ENCODE assay signal across 9 cellular contexts in genomic region chr3:12471228-12471627, GRCh38.
DNase-seq lines count a peak whose midpoint lies in the region; ATAC-seq lines count a peak whose summit lies in the region.
"Had no signal": no experiment of that assay in that cellular context is flagged by ENCODE, and none has a peak within 500 bp of the region (broad histone marks: within the 10 kb centered on the region; RNA-seq: fewer than 3 reads in every experiment).

No MANE protein-coding gene starts in this region.

- H3K4me1 Mint-ChIP-seq in activated naive CD8-positive, alpha-beta T cell treated with anti-CD3 and anti-CD28 coated beads, Interleukin-2, amount 50 U/mL, for 24 hours: peaks cover 24% of the 10 kb centered on the region

- H3K27ac Mint-ChIP-seq in activated naive CD8-positive, alpha-beta T cell treated with anti-CD3 and anti-CD28 coated beads, Interleukin-2, amount 50 U/mL, for 24 hours: peak overlapping the region; percentile 70

- peaks cover 4% of the 10 kb centered on the region for H3K27me3 Mint-ChIP-seq in activated naive CD8-positive, alpha-beta T cell treated with anti-CD3 and anti-CD28 coated beads, Interleukin-2, amount 50 U/mL, for 24 hours

- peak; percentile 42 for DNase-seq in RPMI8226
- peak; percentile 70 for DNase-seq in activated naive CD8-positive, alpha-beta T cell treated with anti-CD3 and anti-CD28 coated beads, Interleukin-2, amount 50 U/mL, for 24 hours
- DNase-seq in stimulated activated CD4-positive, alpha-beta T cell treated with anti-CD3 and anti-CD28 coated beads, Interleukin-4, amount 100 ng/mL, for 24 hours: peak; percentile 70
- no peak for DNase-seq in DMS79 (lab: John Stamatoyannopoulos, UW)
- no peak for DNase-seq in NCI-H774 (lab: John Stamatoyannopoulos, UW)
- DNase-seq: occipital lobe had no signal

- peak; percentile 48 for ATAC-seq in GM19463 (IDR thresholded peaks at IDR 0.05; ENCODE audit: unreplicated experiment)
- ATAC-seq in activated naive CD8-positive, alpha-beta T cell treated with anti-CD3 and anti-CD28 coated beads, Interleukin-2, amount 50 U/mL, for 24 hours: peak; percentile 98
- ATAC-seq in GM21529 (IDR thresholded peaks at IDR 0.05; ENCODE audit: unreplicated experiment): no peak
- ATAC-seq in HG03025 (IDR thresholded peaks at IDR 0.05; ENCODE audit: low FRiP score, unreplicated experiment): no peak

- H3K9me3 Mint-ChIP-seq in activated naive CD8-positive, alpha-beta T cell treated with anti-CD3 and anti-CD28 coated beads, Interleukin-2, amount 50 U/mL, for 24 hours: no peaks in the 10 kb centered on the region

- no peaks in the 10 kb centered on the region for H3K36me3 Mint-ChIP-seq in activated naive CD8-positive, alpha-beta T cell treated with anti-CD3 and anti-CD28 coated beads, Interleukin-2, amount 50 U/mL, for 24 hours (ENCODE audit: low read depth)

- peak overlapping the region; percentile 26 for H3K4me3 Mint-ChIP-seq in activated naive CD8-positive, alpha-beta T cell treated with anti-CD3 and anti-CD28 coated beads, Interleukin-2, amount 50 U/mL, for 24 hours

Comparison
In these comparisons a context has a peak if more than half of its experiments do, and no peak if none do; other contexts are left out.
1. ATAC-seq: peak in GM19463 (single experiment) and activated naive CD8-positive, alpha-beta T cell treated with anti-CD3 and anti-CD28 coated beads, Interleukin-2, amount 50 U/mL, for 24 hours (single experiment); none in GM21529 (single experiment) and HG03025 (single experiment).
2. DNase-seq: peak in RPMI8226 (single experiment), activated naive CD8-positive, alpha-beta T cell treated with anti-CD3 and anti-CD28 coated beads, Interleukin-2, amount 50 U/mL, for 24 hours (single experiment) and stimulated activated CD4-positive, alpha-beta T cell treated with anti-CD3 and anti-CD28 coated beads, Interleukin-4, amount 100 ng/mL, for 24 hours (single experiment); none in DMS79 (single experiment) and NCI-H774 (single experiment).